Comparison of ENCODE assay signal across 14 cellular contexts in the genomic region with DNA sequence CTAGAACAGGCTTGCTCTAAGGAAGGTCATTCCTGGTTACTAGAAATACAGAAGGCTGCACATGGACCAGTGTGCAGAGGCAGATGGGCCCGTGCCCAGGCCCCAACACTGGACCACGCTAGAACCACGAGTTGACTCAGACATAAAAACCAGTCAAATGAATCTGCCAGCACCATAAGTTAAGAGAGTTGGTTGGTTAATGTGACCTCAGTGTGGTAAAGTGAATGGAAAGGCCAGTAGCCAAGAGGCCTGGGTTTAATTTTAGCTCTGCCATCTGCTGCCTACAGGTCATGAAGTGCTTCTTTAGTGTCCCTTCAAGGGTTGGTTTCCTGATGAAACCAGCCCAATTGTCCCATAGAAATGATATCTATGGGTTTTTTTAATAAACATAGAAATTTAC.
"Had no signal": no experiment of that assay in that cellular context is flagged by ENCODE, and none has a peak within 500 bp of the region (broad histone marks: within the 10 kb centered on the region; RNA-seq: fewer than 3 reads in every experiment).

No MANE protein-coding gene starts in this region.

- H3K36me3 ChIP-seq: upper lobe of right lung had no signal

- ATAC-seq: stimulated activated naive CD8-positive, alpha-beta T cell treated with anti-CD3 and anti-CD28 coated beads, Interleukin-15, amount 100 ng/mL, for 72 hours; T-cell; upper lobe of right lung; WTC11 had no signal

- H3K4me3 ChIP-seq: coronary artery, skin epidermis, testis, upper lobe of right lung had no signal

- H3K9me3 ChIP-seq: testis, upper lobe of right lung had no signal

- DNase-seq: activated CD4-positive, alpha-beta T cell treated with anti-CD3 and anti-CD28 coated beads, Interleukin-2, amount 10 ng/mL, durations not matched to agents 24 days and 14 days; activated naive CD4-positive, alpha-beta T cell treated with anti-CD3 and anti-CD28 coated beads, Interleukin-2, amount 10 ng/mL, durations not matched to agents 7 days and 5 days; caudate nucleus; effector CD8-positive, alpha-beta T cell; glutamatergic neuron; stimulated activated CD4-positive, alpha-beta T cell treated with anti-CD3 and anti-CD28 coated beads, Interleukin-4, amount 100 ng/mL, for 4 hours; stimulated activated naive CD8-positive, alpha-beta T cell treated with anti-CD3 and anti-CD28 coated beads, Interleukin-15, amount 100 ng/mL, for 72 hours; T-cell; T1000; testis; upper lobe of right lung had no signal

- H3K27me3 ChIP-seq: testis, upper lobe of right lung had no signal

- H3K27ac ChIP-seq: coronary artery, skin epidermis, testis, upper lobe of right lung had no signal
